20 cellular contexts compared by ENCODE assay signal in the genomic region with DNA sequence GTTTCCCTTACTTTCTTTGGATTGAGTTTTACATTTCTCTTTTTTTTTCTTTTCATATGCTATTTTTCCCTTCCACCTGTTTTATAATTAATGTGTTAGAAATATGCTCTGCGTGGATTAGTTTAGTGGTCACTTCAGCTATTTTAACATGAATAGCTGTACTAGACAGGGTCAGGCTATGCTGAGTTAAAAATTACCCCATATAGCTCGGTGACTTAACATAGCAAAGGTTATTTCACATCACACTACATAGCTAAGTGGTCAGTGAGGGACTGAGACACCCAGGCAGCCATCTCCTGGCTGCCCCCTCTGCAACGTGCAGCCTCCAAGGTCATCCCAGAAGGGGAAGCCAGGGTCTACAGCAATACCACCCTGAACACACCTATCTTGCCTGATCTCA. TPM values are rescaled to one million over a fixed set of nuclear protein-coding genes. Genes with fewer than 3 reads are reported as not detected.
"Had no signal": no experiment of that assay in that cellular context is flagged by ENCODE, and none has a peak within 500 bp of the region (broad histone marks: within the 10 kb centered on the region; RNA-seq: fewer than 3 reads in every experiment).

No MANE protein-coding gene starts in this region.

- H3K4me1 ChIP-seq: lower lobe of right lung, psoas muscle, right lobe of liver, suprapubic skin had no signal

- H3K36me3 ChIP-seq: lower lobe of right lung, right lobe of liver, suprapubic skin, transverse colon had no signal

- H3K27ac ChIP-seq: dorsolateral prefrontal cortex, lower lobe of right lung, psoas muscle, right lobe of liver, suprapubic skin, transverse colon had no signal

- H3K9me3 ChIP-seq: lower lobe of right lung, psoas muscle, right lobe of liver, suprapubic skin, transverse colon had no signal

- H3K4me3 ChIP-seq: dorsolateral prefrontal cortex, lower lobe of right lung, psoas muscle, right lobe of liver, smooth muscle cell, suprapubic skin, transverse colon had no signal

- H3K27me3 ChIP-seq: dorsolateral prefrontal cortex, right lobe of liver, suprapubic skin, transverse colon had no signal

- H3K4me2 ChIP-seq: smooth muscle cell had no signal

- DNase-seq: dorsolateral prefrontal cortex; effector CD4-positive, alpha-beta T cell; kidney glomerular epithelial cell; left ventricle myocardium superior; lower lobe of right lung; naive thymus-derived CD8-positive, alpha-beta T cell; nephron progenitor cell; nucleus accumbens; posterior cingulate gyrus; psoas muscle; right lobe of liver; stimulated activated CD4-positive, alpha-beta T cell treated with anti-CD3 and anti-CD28 coated beads, Interleukin-12 subunit alpha, Interleukin-12 subunit beta, amount 100 ng/mL, for 4 hours; stimulated activated CD4-positive, alpha-beta T cell treated with anti-CD3 and anti-CD28 coated beads, Interleukin-1b, Interleukin-23, amount 100 ng/mL, for 48 hours; stimulated activated CD4-positive, alpha-beta T cell treated with anti-CD3 and anti-CD28 coated beads, Interleukin-4, amount 100 ng/mL, for 1 hour; stimulated activated CD8-positive, alpha-beta memory T cell treated with anti-CD3 and anti-CD28 coated beads, Interleukin-4, amount 100 ng/mL, for 48 hours; stimulated activated naive CD4-positive, alpha-beta T cell; stimulated activated naive CD8-positive, alpha-beta T cell treated with anti-CD3 and anti-CD28 coated beads, Interleukin-15, amount 100 ng/mL, for 72 hours; transverse colon had no signal

RNA-seq across cellular contexts. Expression of a gene that starts 46.9 kb away (rescaled TPM):
- total RNA-seq: naive thymus-derived CD8-positive, alpha-beta T cell had no signal
- polyA plus RNA-seq: naive thymus-derived CD8-positive, alpha-beta T cell had no signal
